In the genomic region with DNA sequence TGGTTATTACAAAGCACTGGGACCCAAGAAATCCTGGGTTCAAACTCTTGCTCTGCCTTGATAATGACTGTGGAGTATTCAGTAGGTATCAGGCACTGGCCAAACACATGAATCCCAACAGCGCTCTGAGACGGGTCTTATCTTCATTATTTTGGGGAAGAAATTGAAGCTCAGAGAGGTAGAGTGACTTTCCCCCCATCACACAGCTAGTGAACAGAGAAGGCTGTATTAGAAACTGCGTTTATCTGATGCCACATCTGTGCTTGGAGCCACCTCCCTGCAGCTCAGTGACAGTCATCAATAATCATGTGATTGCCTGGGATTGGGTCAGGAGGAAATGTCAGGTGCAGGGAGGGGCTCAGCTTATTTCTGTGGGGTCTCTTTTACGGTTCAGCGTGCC, we compare ENCODE assay signal across 8 cellular contexts.
"Had no signal": no experiment of that assay in that cellular context is flagged by ENCODE, and none has a peak within 500 bp of the region (broad histone marks: within the 10 kb centered on the region; RNA-seq: fewer than 3 reads in every experiment).

No MANE protein-coding gene starts in this region.

- H2AFZ ChIP-seq: GM23248 had no signal

- H3K27ac ChIP-seq: GM23248, HL-60 had no signal

- H3K9ac ChIP-seq: GM23248 had no signal

- FAIRE-seq: H54, HepG2 had no signal

- DNase-seq: GM23248, GOT3, H9, HCEC 1CT, HFFc6 had no signal

- H3K4me3 ChIP-seq: GM23248 had no signal
